11 cellular contexts compared by ENCODE assay signal in genomic region chr12:117032593-117033381, GRCh38.
DNase-seq lines count a peak whose midpoint lies in the region; ATAC-seq and TF ChIP-seq lines count a peak whose summit lies in the region.
"Had no signal": no experiment of that assay in that cellular context is flagged by ENCODE, and none has a peak within 500 bp of the region (broad histone marks: within the 10 kb centered on the region; RNA-seq: fewer than 3 reads in every experiment).

No MANE protein-coding gene starts in this region.

- no peak overlapping the region for H3K4me3 ChIP-seq in foreskin fibroblast (ENCODE audit: low read depth in 1 of 2, low read length in 2 of 2)
- peak overlapping the region; percentile 16 for H3K4me3 ChIP-seq in osteoblast (ENCODE audit: insufficient read depth, low read length)
- H3K4me3 ChIP-seq: MG63 had no signal

- H3K27ac ChIP-seq in osteoblast (ENCODE audit: low read depth, low read length) = no peak overlapping the region

- H3K4me1 ChIP-seq in osteoblast (ENCODE audit: insufficient read depth, low read length) = peaks cover 7% of the 10 kb centered on the region

- ATAC-seq in HG03280 (IDR thresholded peaks at IDR 0.05; ENCODE audit: unreplicated experiment) (no peak), HG03442 (IDR thresholded peaks at IDR 0.05; ENCODE audit: unreplicated experiment) (no peak)

- H3K79me2 ChIP-seq in osteoblast (ENCODE audit: insufficient read depth, low read length) = no peaks in the 10 kb centered on the region

- no peak overlapping the region for H2AFZ ChIP-seq in osteoblast (ENCODE audit: low read length)

- H3K27me3 ChIP-seq in osteoblast (ENCODE audit: insufficient read depth, low read length) = peaks cover 40% of the 10 kb centered on the region
- H3K27me3 ChIP-seq: MG63 had no signal

- no peaks in the 10 kb centered on the region for H3K9me3 Mint-ChIP-seq in activated CD4-positive, alpha-beta T cell treated with anti-CD3 and anti-CD28 coated beads, Interleukin-2, amount 10 ng/mL, durations not matched to agents 7 days and 5 days
- H3K9me3 Mint-ChIP-seq: T-helper 2 cell treated with Interferon-gamma antibody and Interleukin-4, amounts not matched to agents 5 μg/mL and 100 μg/mL, for 36 hours had no signal

- peak; percentile 27 for DNase-seq in EH (ENCODE audit: low read depth)
- DNase-seq in NCI-H510A treated with DMSO at 0.1 percent for 48 hours (lab: John Stamatoyannopoulos, UW) = peak; percentile 69
- peak; percentile 28 to 63 for DNase-seq in foreskin fibroblast
- DNase-seq in osteoblast (ENCODE audit: insufficient read length, low spot score, missing footprints) = no peak
- DNase-seq in SHP77 treated with DMSO at 0.1 percent for 48 hours (lab: John Stamatoyannopoulos, UW) = no peak
- no peak for DNase-seq in activated CD4-positive, alpha-beta T cell treated with anti-CD3 and anti-CD28 coated beads, Interleukin-2, amount 10 ng/mL, durations not matched to agents 7 days and 5 days
- DNase-seq: MG63; stimulated activated CD4-positive, alpha-beta T cell treated with anti-CD3 and anti-CD28 coated beads, Interleukin-2, amount 100 ng/mL, for 24 hours had no signal

- H4K20me1 ChIP-seq in osteoblast (ENCODE audit: insufficient read depth, low read length) = no peaks in the 10 kb centered on the region

- H3K27ac Mint-ChIP-seq in activated CD4-positive, alpha-beta T cell treated with anti-CD3 and anti-CD28 coated beads, Interleukin-2, amount 10 ng/mL, durations not matched to agents 7 days and 5 days = no peak overlapping the region
- H3K27ac Mint-ChIP-seq: T-helper 2 cell treated with Interferon-gamma antibody and Interleukin-4, amounts not matched to agents 5 μg/mL and 100 μg/mL, for 36 hours had no signal

- H3K36me3 Mint-ChIP-seq in activated CD4-positive, alpha-beta T cell treated with anti-CD3 and anti-CD28 coated beads, Interleukin-2, amount 10 ng/mL, durations not matched to agents 7 days and 5 days (ENCODE audit: low read depth) = peaks cover 4% of the 10 kb centered on the region

- no peak overlapping the region for H3K4me3 Mint-ChIP-seq in activated CD4-positive, alpha-beta T cell treated with anti-CD3 and anti-CD28 coated beads, Interleukin-2, amount 10 ng/mL, durations not matched to agents 7 days and 5 days
- H3K4me3 Mint-ChIP-seq: T-helper 2 cell treated with Interferon-gamma antibody and Interleukin-4, amounts not matched to agents 5 μg/mL and 100 μg/mL, for 36 hours had no signal

- peaks cover 3% of the 10 kb centered on the region for H3K4me1 Mint-ChIP-seq in activated CD4-positive, alpha-beta T cell treated with anti-CD3 and anti-CD28 coated beads, Interleukin-2, amount 10 ng/mL, durations not matched to agents 7 days and 5 days

- H3K27me3 Mint-ChIP-seq in activated CD4-positive, alpha-beta T cell treated with anti-CD3 and anti-CD28 coated beads, Interleukin-2, amount 10 ng/mL, durations not matched to agents 7 days and 5 days = no peaks in the 10 kb centered on the region

- H3K36me3 ChIP-seq in osteoblast (ENCODE audit: insufficient read depth, low read length) = peaks cover 19% of the 10 kb centered on the region

- CTCF ChIA-PET in activated CD4-positive, alpha-beta T cell treated with anti-CD3 and anti-CD28 coated beads, Interleukin-2, amount 10 ng/mL, durations not matched to agents 7 days and 5 days (lab: Charles Lee) = interaction anchor here (1.0 kb wide), 1 partner anchor 88 kb away, joined by 3 read pairs; no protein-coding TSS in a partner anchor

- no peaks in the 10 kb centered on the region for H3K9me3 ChIP-seq in osteoblast (ENCODE audit: low read depth, low read length)
- H3K9me3 ChIP-seq: MG63 had no signal

- POLR2A ChIA-PET in activated CD4-positive, alpha-beta T cell treated with anti-CD3 and anti-CD28 coated beads, Interleukin-2, amount 10 ng/mL, durations not matched to agents 7 days and 5 days (lab: Charles Lee) = interaction anchor here (0.8 kb wide), 1 partner anchor 44 kb away, joined by 3 read pairs; no protein-coding TSS in a partner anchor

- peak overlapping the region; percentile 45 for H3K4me2 ChIP-seq in osteoblast (ENCODE audit: insufficient read depth, low read length)

- TF ChIP-seq CTCF in foreskin fibroblast (IDR thresholded peaks at IDR 0.05; ENCODE audit: low read depth, low read length) = no peak
- TF ChIP-seq CTCF in osteoblast (IDR thresholded peaks at IDR 0.05; ENCODE audit: extremely low read depth, low read depth, low read length) = no peak

Comparison
In these comparisons a context has a peak if more than half of its experiments do, and no peak if none do; other contexts are left out.
1. DNase-seq: peak in EH (single experiment), NCI-H510A treated with DMSO at 0.1 percent for 48 hours (single experiment) and foreskin fibroblast (2 of 2); none in osteoblast (single experiment), SHP77 treated with DMSO at 0.1 percent for 48 hours (single experiment) and activated CD4-positive, alpha-beta T cell treated with anti-CD3 and anti-CD28 coated beads, Interleukin-2, amount 10 ng/mL, durations not matched to agents 7 days and 5 days (single experiment).